In genomic region chr7:121605297-121605640, GRCh38 we compare ENCODE assay signal across 8 cellular contexts.
DNase-seq lines count a peak whose midpoint lies in the region; ATAC-seq and TF ChIP-seq lines count a peak whose summit lies in the region.

No MANE protein-coding gene starts in this region.

- intact Hi-C loops in MCF 10A (cut with micrococcal nuclease), result loop anchor here (1.0 to 10.0 kb wide), 3 partner anchors 140 to 390 kb away; no protein-coding TSS in a partner anchor
- intact Hi-C loops in CD4-positive, alpha-beta T cell (cut with DNase I, micrococcal nuclease), result no loop called here

- ATAC-seq in DND-41 (ENCODE audit: insufficient read depth, low read depth), result no peak
- no peak for ATAC-seq in HG03439 (IDR thresholded peaks at IDR 0.05; ENCODE audit: unreplicated experiment)
- ATAC-seq in CD4-positive, alpha-beta T cell (ENCODE audit: poor library complexity), result no peak
- no peak for ATAC-seq in stimulated activated naive B cell treated with anti-CD40 and anti-IgM and Interleukin-4, amounts not matched to agents 10 μg/mL and 1 μg/mL and 100 μg/mL, for 72 hours (replicated peaks)

- no peak overlapping the region for H2AFZ ChIP-seq in DND-41 (ENCODE audit: low read depth, low read length)

- no peaks in the 10 kb centered on the region for H3K4me1 ChIP-seq in DND-41 (ENCODE audit: insufficient read depth, low read length)

- no TSS peak for BruUV-seq in MCF 10A (replicated peaks; lab: Mats Ljungman, UMichigan)

- POLR2A ChIA-PET in MCF 10A (lab: Yijun Ruan, JAX), result interaction anchor here (1.0 to 2.9 kb wide), 5 partner anchors 93 to 538 kb away, joined by 3 to 15 read pairs (median 3); no protein-coding TSS in a partner anchor
- POLR2A ChIA-PET in CD4-positive, alpha-beta T cell (lab: Charles Lee), result no interaction called here

- H3K9me3 ChIP-seq in DND-41 (ENCODE audit: insufficient read depth, low read length, severe bottlenecking), result no peaks in the 10 kb centered on the region
- H3K9me3 ChIP-seq in CD4-positive, alpha-beta T cell (ENCODE audit: control insufficient read depth, low read length), result no peaks in the 10 kb centered on the region

- H3K36me3 ChIP-seq in DND-41 (ENCODE audit: insufficient read depth, low read length), result no peaks in the 10 kb centered on the region

- no peak overlapping the region for H3K4me2 ChIP-seq in DND-41 (ENCODE audit: insufficient read depth, low read length)

- H3K27ac Mint-ChIP-seq in MCF 10A (ENCODE audit: low read depth, unreplicated experiment) (no peak overlapping the region), nephron (peak overlapping the region; percentile 20 to 68 (median 20))
- H3K27ac Mint-ChIP-seq in CD4-positive, alpha-beta T cell, result no peak overlapping the region
- H3K27ac Mint-ChIP-seq in stimulated activated naive B cell treated with anti-CD40 and anti-IgM and Interleukin-4, amounts not matched to agents 10 μg/mL and 1 μg/mL and 100 μg/mL, for 72 hours, result no peak overlapping the region

- no peak overlapping the region for H3K4me3 ChIP-seq in DND-41 (ENCODE audit: low read depth in 1 of 2, low read length in 2 of 2)

- DNase-seq in DND-41 (no peak), NCI-H1694 treated with DMSO at 0.1 percent for 48 hours (lab: John Stamatoyannopoulos, UW) (peak; percentile 87), MCF 10A (ENCODE audit: unreplicated experiment) (peak; percentile 28), SHP77 treated with DMSO at 0.1 percent for 48 hours (lab: John Stamatoyannopoulos, UW) (no peak)
- DNase-seq in CD4-positive, alpha-beta T cell, result no peak
- no peak for DNase-seq in stimulated activated naive B cell treated with anti-CD40 and anti-IgM and Interleukin-4, amounts not matched to agents 10 μg/mL and 1 μg/mL and 100 μg/mL, for 72 hours

- H3K4me1 Mint-ChIP-seq in MCF 10A (ENCODE audit: insufficient read depth, unreplicated experiment) (peaks cover 12% of the 10 kb centered on the region), nephron (peaks cover 23% of the 10 kb centered on the region)
- H3K4me1 Mint-ChIP-seq in CD4-positive, alpha-beta T cell (ENCODE audit: low read depth), result no peaks in the 10 kb centered on the region
- no peaks in the 10 kb centered on the region for H3K4me1 Mint-ChIP-seq in stimulated activated naive B cell treated with anti-CD40 and anti-IgM and Interleukin-4, amounts not matched to agents 10 μg/mL and 1 μg/mL and 100 μg/mL, for 72 hours

- no peaks in the 10 kb centered on the region for H3K27me3 Mint-ChIP-seq in MCF 10A (ENCODE audit: insufficient read depth, unreplicated experiment)
- no peaks in the 10 kb centered on the region for H3K27me3 Mint-ChIP-seq in nephron (ENCODE audit: low read depth)
- peaks cover 5% of the 10 kb centered on the region for H3K27me3 Mint-ChIP-seq in CD4-positive, alpha-beta T cell
- peaks cover 16 to 21% of the 10 kb centered on the region in 2 donors for H3K27me3 Mint-ChIP-seq in stimulated activated naive B cell treated with anti-CD40 and anti-IgM and Interleukin-4, amounts not matched to agents 10 μg/mL and 1 μg/mL and 100 μg/mL, for 72 hours

- no peak overlapping the region for H3K9ac ChIP-seq in DND-41 (ENCODE audit: low read depth, low read length)

- H3K27ac ChIP-seq in DND-41 (ENCODE audit: low read length), result no peak overlapping the region
- H3K27ac ChIP-seq in CD4-positive, alpha-beta T cell (ENCODE audit: low read depth, low read length), result no peak overlapping the region

- CTCF ChIA-PET in MCF 10A (lab: Yijun Ruan, JAX), result interaction anchor here (0.6 to 7.5 kb wide), 58 partner anchors 10 to 450 kb away, joined by 3 to 157 read pairs (median 4); no protein-coding TSS in a partner anchor
- CTCF ChIA-PET in CD4-positive, alpha-beta T cell (lab: Charles Lee), result no interaction called here

- peaks cover 6% of the 10 kb centered on the region for H3K27me3 ChIP-seq in DND-41 (ENCODE audit: insufficient read depth, low read length, poor library complexity)
- H3K27me3 ChIP-seq in CD4-positive, alpha-beta T cell (ENCODE audit: control insufficient read depth, insufficient read depth, low read length), result peaks cover 7% of the 10 kb centered on the region

- no peaks in the 10 kb centered on the region for H3K79me2 ChIP-seq in DND-41 (ENCODE audit: insufficient read depth, low read length)

- TF ChIP-seq CTCF in DND-41 (IDR thresholded peaks at IDR 0.05; ENCODE audit: borderline replicate concordance, extremely low read depth, low read length, poor library complexity, severe bottlenecking), result peak; percentile 21
- TF ChIP-seq CTCF in MCF 10A (IDR thresholded peaks at IDR 0.05; ENCODE audit: unreplicated experiment), result peak; percentile 33
- TF ChIP-seq CTCF in nephron (IDR thresholded peaks at IDR 0.05; ENCODE audit: unreplicated experiment in 3 of 3), result peak in 2 of 3 experiments; percentile 12 to 22
- no peak for TF ChIP-seq CTCF in CD4-positive, alpha-beta T cell (IDR thresholded peaks at IDR 0.05)

- H3K36me3 Mint-ChIP-seq in MCF 10A (ENCODE audit: insufficient read depth, unreplicated experiment) (no peaks in the 10 kb centered on the region), nephron (ENCODE audit: low read depth) (no peaks in the 10 kb centered on the region)
- no peaks in the 10 kb centered on the region for H3K36me3 Mint-ChIP-seq in CD4-positive, alpha-beta T cell (ENCODE audit: low read depth)
- peaks cover 0 to 3% of the 10 kb centered on the region in 2 donors for H3K36me3 Mint-ChIP-seq in stimulated activated naive B cell treated with anti-CD40 and anti-IgM and Interleukin-4, amounts not matched to agents 10 μg/mL and 1 μg/mL and 100 μg/mL, for 72 hours

- H3K9me3 Mint-ChIP-seq in MCF 10A (ENCODE audit: unreplicated experiment) (no peaks in the 10 kb centered on the region), nephron (peaks cover 3% of the 10 kb centered on the region)
- H3K9me3 Mint-ChIP-seq in CD4-positive, alpha-beta T cell, result peaks cover 2% of the 10 kb centered on the region
- H3K9me3 Mint-ChIP-seq in stimulated activated naive B cell treated with anti-CD40 and anti-IgM and Interleukin-4, amounts not matched to agents 10 μg/mL and 1 μg/mL and 100 μg/mL, for 72 hours, result peaks cover 5 to 8% of the 10 kb centered on the region in 2 donors

- H4K20me1 ChIP-seq in DND-41 (ENCODE audit: insufficient read depth, low read length), result no peaks in the 10 kb centered on the region

- H3K4me3 Mint-ChIP-seq in MCF 10A (ENCODE audit: unreplicated experiment) (no peak overlapping the region), nephron (no peak overlapping the region)
- H3K4me3 Mint-ChIP-seq in CD4-positive, alpha-beta T cell, result no peak overlapping the region
- H3K4me3 Mint-ChIP-seq in stimulated activated naive B cell treated with anti-CD40 and anti-IgM and Interleukin-4, amounts not matched to agents 10 μg/mL and 1 μg/mL and 100 μg/mL, for 72 hours, result no peak overlapping the region

Comparison
In these comparisons a context has a peak if more than half of its experiments do, and no peak if none do; other contexts are left out.
1. DNase-seq: peak in NCI-H1694 treated with DMSO at 0.1 percent for 48 hours (single experiment) and MCF 10A (single experiment); none in DND-41 (single experiment), SHP77 treated with DMSO at 0.1 percent for 48 hours (single experiment), CD4-positive, alpha-beta T cell (0 of 10) and stimulated activated naive B cell treated with anti-CD40 and anti-IgM and Interleukin-4, amounts not matched to agents 10 μg/mL and 1 μg/mL and 100 μg/mL, for 72 hours (single experiment).
2. H3K27ac Mint-ChIP-seq: peak in nephron (3 of 3); none in MCF 10A (single experiment), CD4-positive, alpha-beta T cell (single experiment) and stimulated activated naive B cell treated with anti-CD40 and anti-IgM and Interleukin-4, amounts not matched to agents 10 μg/mL and 1 μg/mL and 100 μg/mL, for 72 hours (single experiment).